Comparison of ENCODE assay signal across 11 cellular contexts in the genomic region with DNA sequence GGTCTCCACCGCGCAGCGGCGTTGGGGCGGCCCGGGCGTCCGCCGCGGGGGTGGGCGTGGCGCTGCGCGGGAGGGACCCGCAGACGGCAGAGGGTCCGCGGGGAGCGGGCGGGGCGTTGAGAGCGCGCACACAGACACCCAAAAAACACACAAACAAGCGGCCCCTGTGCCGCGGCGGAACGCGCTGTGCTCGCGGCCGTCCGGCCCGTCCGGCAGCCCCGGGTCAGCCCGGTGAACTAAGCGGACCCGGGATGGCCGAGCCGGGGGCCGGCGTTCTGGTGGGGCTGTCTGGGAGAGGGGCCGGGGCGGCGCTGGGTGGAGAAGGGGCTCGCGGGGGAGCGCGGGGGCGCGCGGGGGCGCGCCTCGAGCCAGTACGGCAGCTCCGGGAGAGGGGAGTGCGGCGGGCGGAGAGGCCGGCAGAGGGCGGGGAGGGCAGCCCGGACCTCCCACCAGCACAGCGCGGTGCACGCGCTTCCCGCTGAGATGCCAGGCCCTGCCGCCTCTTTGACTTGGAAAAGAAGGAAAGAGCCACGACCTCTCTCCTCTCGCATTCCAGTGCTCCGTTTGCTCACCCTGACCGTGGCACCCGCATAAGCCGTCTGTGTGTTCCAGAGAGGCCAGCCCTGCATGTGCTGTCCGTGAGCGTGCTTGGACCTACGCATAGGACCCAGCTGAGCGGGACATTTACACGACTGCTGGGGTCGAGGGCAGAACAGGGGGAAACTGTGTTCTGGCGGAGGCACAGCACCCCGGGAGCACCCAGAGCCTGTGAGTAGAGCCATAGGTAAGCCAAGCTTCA. TPM values are rescaled to one million over a fixed set of nuclear protein-coding genes. Genes with fewer than 3 reads are reported as not detected.
DNase-seq lines count a peak whose midpoint lies in the region; ATAC-seq and TF ChIP-seq lines count a peak whose summit lies in the region.
"Had no signal": no experiment of that assay in that cellular context is flagged by ENCODE, and none has a peak within 500 bp of the region (broad histone marks: within the 10 kb centered on the region; RNA-seq: fewer than 3 reads in every experiment).

No MANE protein-coding gene starts in this region.

- H4K20me1 ChIP-seq in GM23338 (replicated peaks; ENCODE audit: insufficient read depth) (no peaks in the 10 kb centered on the region; the same call in 1 of the 2 replicates), PC-3 (ENCODE audit: low read length) (no peaks in the 10 kb centered on the region)

- peaks cover 4% of the 10 kb centered on the region; the same call in 1 of the 3 replicates for H3K9me3 Mint-ChIP-seq in GM23338

- H3K4me3 Mint-ChIP-seq in GM23338 = peak overlapping the region; percentile 63

- H3K79me2 ChIP-seq in GM23338 (replicated peaks; ENCODE audit: insufficient read depth) = no peaks in the 10 kb centered on the region
- H3K79me2 ChIP-seq in PC-3 (ENCODE audit: low read length) = no peaks in the 10 kb centered on the region

- BruUV-seq in PC-3 (replicated peaks; lab: Mats Ljungman, UMichigan) = no TSS peak

- H3K4me3 ChIP-seq in GM23338 (peak overlapping the region; percentile 75), astrocyte of the spinal cord (ENCODE audit: low read depth, low read length) (peak overlapping the region; percentile 27), iPS-15b (ENCODE audit: low read depth, low read length) (peak overlapping the region; percentile 69), skeletal muscle satellite cell (ENCODE audit: low read length) (peak overlapping the region; percentile 52), PC-3 (ENCODE audit: low read length) (no peak overlapping the region)

- ATAC-seq in GM23338 (peak; percentile 72), HG03354 (IDR thresholded peaks at IDR 0.05; ENCODE audit: poor library complexity, severe bottlenecking, unreplicated experiment) (no peak), PC-3 (no peak)

- in situ Hi-C loops in astrocyte of the spinal cord (cut with HindIII; ENCODE audit: low sequenced_read_pairs) = no loop called here

- no peaks in the 10 kb centered on the region for H3K36me3 Mint-ChIP-seq in GM23338 (ENCODE audit: low read depth)

- no peak overlapping the region for H3K27ac Mint-ChIP-seq in GM23338

- intact Hi-C loops in PC-3 (cut with micrococcal nuclease) = no loop called here

- POLR2A ChIA-PET in PC-3 (lab: Charles Lee; ENCODE audit: unreplicated experiment) = no interaction called here

- H3F3A ChIP-seq in GM23338 (replicated peaks; ENCODE audit: low read depth) = 0 out of 2 replicates have a peak, but pooled peaks cover 3% of the 10 kb centered on the region
- H3F3A ChIP-seq in PC-3 (ENCODE audit: low read length, unreplicated experiment) = no peaks in the 10 kb centered on the region

- H3K9me2 ChIP-seq in GM23338 (ENCODE audit: insufficient read depth) (no peaks in the 10 kb centered on the region), PC-3 (replicated peaks; ENCODE audit: low read length) (no peaks in the 10 kb centered on the region)

- H3K9ac ChIP-seq in iPS-15b (ENCODE audit: low read depth, low read length) (no peak overlapping the region), skeletal muscle satellite cell (ENCODE audit: low read depth, low read length) (no peak overlapping the region), PC-3 (ENCODE audit: low read length) (no peak overlapping the region)

- H3K27ac ChIP-seq in GM23338 (ENCODE audit: low read depth) = no peak overlapping the region
- H3K27ac ChIP-seq in PC-3 (ENCODE audit: low read length) = no peak overlapping the region

- H3K4me1 Mint-ChIP-seq in GM23338 = peaks cover 23% of the 10 kb centered on the region

- peaks cover 33% of the 10 kb centered on the region for H3K27me3 Mint-ChIP-seq in GM23338 (ENCODE audit: insufficient read depth, low read depth, poor library complexity)

- CTCF ChIA-PET in PC-3 (lab: Charles Lee) = no interaction called here

- H3K4me2 ChIP-seq in GM23338 (peak overlapping the region; percentile 91), skeletal muscle satellite cell (ENCODE audit: low read length) (peak overlapping the region; percentile 61), PC-3 (ENCODE audit: low read length) (no peak overlapping the region)

- H3K27me3 ChIP-seq in GM23338 (ENCODE audit: insufficient read depth) (peaks cover 51% of the 10 kb centered on the region), iPS-15b (ENCODE audit: control insufficient read depth, insufficient read depth, low read length) (peaks cover 70% of the 10 kb centered on the region), skeletal muscle satellite cell (ENCODE audit: control insufficient read depth, insufficient read depth, low read length) (peaks cover 87% of the 10 kb centered on the region), PC-3 (ENCODE audit: low read length) (peaks cover 25% of the 10 kb centered on the region)

- H2AFZ ChIP-seq in GM23338 = peak overlapping the region; percentile 98
- no peak overlapping the region for H2AFZ ChIP-seq in PC-3 (ENCODE audit: low read length)

- peak; percentile 62 for DNase-seq in GM23338 (ENCODE audit: low spot score)
- DNase-seq in astrocyte of the spinal cord (ENCODE audit: low read depth, low spot score) = no peak
- no peak for DNase-seq in PC-3
- DNase-seq in ureter (ENCODE audit: low spot score) = no peak
- DNase-seq in NOMO-1 treated with dmso at 0.1 percent for 144 hours (lab: John Stamatoyannopoulos, UW; ENCODE audit: unreplicated experiment) = no peak
- DNase-seq: activated naive CD4-positive, alpha-beta T cell treated with anti-CD3 and anti-CD28 coated beads, Interleukin-2, amount 50 U/mL, for 16 hours; MM.1S; stimulated activated CD4-positive, alpha-beta T cell treated with anti-CD3 and anti-CD28 coated beads, Interleukin-1b, Interleukin-23, amount 100 ng/mL, for 48 hours had no signal

- H3K9me3 ChIP-seq in iPS-15b (ENCODE audit: control insufficient read depth, insufficient read depth, low read length) = no peaks in the 10 kb centered on the region
- H3K9me3 ChIP-seq in skeletal muscle satellite cell (replicated peaks; ENCODE audit: low read length) = no peaks in the 10 kb centered on the region
- H3K9me3 ChIP-seq in PC-3 (ENCODE audit: low read length) = no peaks in the 10 kb centered on the region

- H3K36me3 ChIP-seq in GM23338 (ENCODE audit: insufficient read depth) (no peaks in the 10 kb centered on the region), iPS-15b (ENCODE audit: control insufficient read depth, insufficient read depth, low read length) (no peaks in the 10 kb centered on the region), skeletal muscle satellite cell (ENCODE audit: insufficient read depth, low read length) (no peaks in the 10 kb centered on the region), PC-3 (ENCODE audit: low read depth, low read length) (no peaks in the 10 kb centered on the region)

- TF ChIP-seq CTCF in GM23338 (conservative IDR thresholded peaks at IDR 0.05; ENCODE audit: low read depth in 2 of 2) (peak in 1 of 2 experiments; percentile 10; a peak in 1 of 4 replicates), astrocyte of the spinal cord (IDR thresholded peaks at IDR 0.05; ENCODE audit: low read depth, low read length) (no peak), PC-3 (conservative IDR thresholded peaks at IDR 0.05; ENCODE audit: low read depth, low read length) (no peak)

- H3K4me1 ChIP-seq in GM23338 (ENCODE audit: insufficient read depth) (peaks cover 38% of the 10 kb centered on the region), iPS-15b (ENCODE audit: control insufficient read depth, insufficient read depth, low read length) (peaks cover 8% of the 10 kb centered on the region), skeletal muscle satellite cell (ENCODE audit: control insufficient read depth, insufficient read depth, low read length) (no peaks in the 10 kb centered on the region), PC-3 (ENCODE audit: insufficient read depth, low read length) (peaks cover 4% of the 10 kb centered on the region; the same call in 1 of the 2 replicates)

TF ChIP-seq in GM23338, 12 proteins besides CTCF, POLR2A, EP300 and RAD21 (continues in another document):
- no peak for TF ChIP-seq CREB1 (CRISPR knock-in tag; IDR thresholded peaks at IDR 0.05; ENCODE audit: low read depth)

RNA-seq across cellular contexts. Expression of a gene that starts 10.3 kb away (rescaled TPM):
- total RNA-seq in GM23338 (2014; rRNA removed; shearing (Covaris generic)) = 0.56 and 2.1 TPM in 2 replicates
- polyA plus RNA-seq in GM23338 (2016; fragmentation: Nextera tagmentation; extraction: Ambion mirVana) = 0.43 TPM in 1 of 2 replicates, not detected in the other
- not detected in 2 replicates for total RNA-seq in skeletal muscle satellite cell (2012; rRNA removed)
- total RNA-seq in PC-3 (2014; rRNA removed) = not detected in 2 replicates
- total RNA-seq in ureter = 1.2 TPM

RNA-seq across cellular contexts. Expression of a gene that starts 59.0 kb away (rescaled TPM):
- 0.27 TPM in 1 of 2 replicates, not detected in the other for total RNA-seq in GM23338 (2014; rRNA removed; shearing (Covaris generic))
- polyA plus RNA-seq in GM23338 (2016; fragmentation: Nextera tagmentation; extraction: Ambion mirVana) = not detected in 2 replicates
- total RNA-seq in skeletal muscle satellite cell (2012; rRNA removed) = under 0.01 TPM in 1 of 2 replicates, not detected in the other
- total RNA-seq in PC-3 (2014; rRNA removed) (not detected in 2 replicates), ureter (not detected)
